Comparison of ENCODE assay signal across 8 cellular contexts in the genomic region with DNA sequence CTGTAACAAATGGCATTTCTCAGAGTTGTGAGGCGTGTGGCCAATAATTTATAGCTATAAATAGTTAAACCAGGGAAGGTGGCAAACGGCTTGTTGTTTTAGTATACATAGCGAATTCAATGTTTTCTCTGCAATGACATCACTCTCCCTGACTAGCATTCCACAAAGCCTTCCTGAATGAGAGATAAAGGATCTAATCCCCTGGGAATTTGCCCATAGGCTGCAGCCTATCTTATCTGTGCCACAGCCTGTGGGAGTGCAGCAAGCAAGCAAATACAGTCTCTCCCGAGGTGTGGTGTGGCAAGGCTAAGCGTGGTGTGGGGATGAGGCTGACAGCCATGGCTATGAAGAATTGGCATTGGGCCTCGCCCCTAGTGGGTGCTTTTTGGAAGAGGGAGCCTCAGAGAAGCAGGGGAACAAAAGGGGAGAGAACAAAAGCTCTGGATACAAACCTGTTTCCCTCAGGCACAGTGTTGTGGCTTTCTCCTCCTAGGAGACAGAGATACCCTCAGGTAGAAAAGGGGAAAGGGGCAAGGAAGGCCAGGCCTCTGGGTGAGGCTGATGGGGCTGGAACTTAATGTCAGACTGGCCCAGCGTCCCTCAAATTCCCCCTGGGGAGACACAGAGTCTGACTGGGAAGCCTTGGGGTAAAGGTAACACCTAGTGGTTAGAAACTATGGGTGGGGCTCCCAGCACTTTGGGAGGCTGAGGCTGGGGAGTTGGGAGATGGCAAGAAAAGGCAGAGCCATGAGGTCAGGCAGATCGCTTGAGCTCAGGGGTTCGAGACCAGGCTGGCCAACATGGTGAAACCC. TPM values are rescaled to one million over a fixed set of nuclear protein-coding genes. Genes with fewer than 3 reads are reported as not detected.
DNase-seq lines count a peak whose midpoint lies in the region; ATAC-seq and TF ChIP-seq lines count a peak whose summit lies in the region.

No MANE protein-coding gene starts in this region.

- no peak overlapping the region for H3K4me3 Mint-ChIP-seq in activated naive CD8-positive, alpha-beta T cell
- no peak overlapping the region for H3K4me3 Mint-ChIP-seq in activated naive CD8-positive, alpha-beta T cell treated with anti-CD3 and anti-CD28 coated beads, Interleukin-2, amount 50 U/mL, for 24 hours
- no peak overlapping the region for H3K4me3 Mint-ChIP-seq in stimulated activated naive CD8-positive, alpha-beta T cell treated with anti-CD3 and anti-CD28 coated beads, Interleukin-15, amount 100 ng/mL, for 72 hours

- H3K27me3 ChIP-seq in foreskin keratinocyte, result no peaks in the 10 kb centered on the region
- no peaks in the 10 kb centered on the region for H3K27me3 ChIP-seq in vagina

- H3K4me1 Mint-ChIP-seq in activated naive CD8-positive, alpha-beta T cell (ENCODE audit: low read depth), result peaks cover 70% of the 10 kb centered on the region
- H3K4me1 Mint-ChIP-seq in activated naive CD8-positive, alpha-beta T cell treated with anti-CD3 and anti-CD28 coated beads, Interleukin-2, amount 50 U/mL, for 24 hours, result peaks cover 63% of the 10 kb centered on the region
- H3K4me1 Mint-ChIP-seq in stimulated activated naive CD8-positive, alpha-beta T cell treated with anti-CD3 and anti-CD28 coated beads, Interleukin-15, amount 100 ng/mL, for 72 hours, result peaks cover 83% of the 10 kb centered on the region

- peaks cover 15% of the 10 kb centered on the region for H3K36me3 Mint-ChIP-seq in activated naive CD8-positive, alpha-beta T cell
- peaks cover 52% of the 10 kb centered on the region for H3K36me3 Mint-ChIP-seq in activated naive CD8-positive, alpha-beta T cell treated with anti-CD3 and anti-CD28 coated beads, Interleukin-2, amount 50 U/mL, for 24 hours (ENCODE audit: low read depth)

- H3K27ac ChIP-seq in foreskin keratinocyte, result peak overlapping the region; percentile 37
- H3K27ac ChIP-seq in vagina, result no peak overlapping the region

- TF ChIP-seq CTCF in foreskin keratinocyte (conservative IDR thresholded peaks at IDR 0.05) (no peak), vagina (IDR thresholded peaks at IDR 0.05) (no peak)

- H3K27me3 Mint-ChIP-seq in activated naive CD8-positive, alpha-beta T cell, result no peaks in the 10 kb centered on the region
- no peaks in the 10 kb centered on the region for H3K27me3 Mint-ChIP-seq in activated naive CD8-positive, alpha-beta T cell treated with anti-CD3 and anti-CD28 coated beads, Interleukin-2, amount 50 U/mL, for 24 hours
- no peaks in the 10 kb centered on the region for H3K27me3 Mint-ChIP-seq in stimulated activated naive CD8-positive, alpha-beta T cell treated with anti-CD3 and anti-CD28 coated beads, Interleukin-15, amount 100 ng/mL, for 72 hours

- peaks cover 0 to 29% of the 10 kb centered on the region in 2 donors for H3K36me3 ChIP-seq in vagina

- H3K4me3 ChIP-seq in skeletal muscle cell (ENCODE audit: low read depth, low read length) (no peak overlapping the region), vagina (no peak overlapping the region)

- H3K9me3 Mint-ChIP-seq in activated naive CD8-positive, alpha-beta T cell (ENCODE audit: low read depth), result no peaks in the 10 kb centered on the region
- no peaks in the 10 kb centered on the region for H3K9me3 Mint-ChIP-seq in activated naive CD8-positive, alpha-beta T cell treated with anti-CD3 and anti-CD28 coated beads, Interleukin-2, amount 50 U/mL, for 24 hours
- no peaks in the 10 kb centered on the region for H3K9me3 Mint-ChIP-seq in stimulated activated naive CD8-positive, alpha-beta T cell treated with anti-CD3 and anti-CD28 coated beads, Interleukin-15, amount 100 ng/mL, for 72 hours

- intact Hi-C loops in vagina (cut with DNase I), result no loop called here

- no peaks in the 10 kb centered on the region for H3K9me3 ChIP-seq in vagina

- no peak for TF ChIP-seq POLR2A in vagina (IDR thresholded peaks at IDR 0.05)

- H3K4me1 ChIP-seq in foreskin keratinocyte, result peaks cover 35% of the 10 kb centered on the region
- peaks cover 65% of the 10 kb centered on the region for H3K4me1 ChIP-seq in vagina

- ATAC-seq in activated naive CD8-positive, alpha-beta T cell treated with anti-CD3 and anti-CD28 coated beads, Interleukin-2, amount 50 U/mL, for 24 hours, result no peak
- peak; percentile 61 for ATAC-seq in foreskin keratinocyte
- ATAC-seq in stimulated activated naive CD8-positive, alpha-beta T cell treated with anti-CD3 and anti-CD28 coated beads, Interleukin-15, amount 100 ng/mL, for 72 hours, result no peak

- peak overlapping the region; percentile 4 for H3K27ac Mint-ChIP-seq in activated naive CD8-positive, alpha-beta T cell
- H3K27ac Mint-ChIP-seq in activated naive CD8-positive, alpha-beta T cell treated with anti-CD3 and anti-CD28 coated beads, Interleukin-2, amount 50 U/mL, for 24 hours, result no peak overlapping the region
- H3K27ac Mint-ChIP-seq in stimulated activated naive CD8-positive, alpha-beta T cell treated with anti-CD3 and anti-CD28 coated beads, Interleukin-15, amount 100 ng/mL, for 72 hours, result peak overlapping the region in 1 of 2 donors; percentile 17

- DNase-seq in activated naive CD8-positive, alpha-beta T cell treated with anti-CD3 and anti-CD28 coated beads, Interleukin-2, amount 50 U/mL, for 24 hours, result no peak
- DNase-seq in SK-N-DZ (ENCODE audit: low spot score) (peak; percentile 75), foreskin keratinocyte (peak; percentile 89 to 95), skeletal muscle cell (ENCODE audit: low read depth) (peak; percentile 54), DMS114 treated with DMSO at 0.1 percent for 48 hours (lab: John Stamatoyannopoulos, UW; ENCODE audit: unreplicated experiment) (no peak), vagina (ENCODE audit: extremely low spot score in 2 of 2) (no peak)
- DNase-seq in stimulated activated naive CD8-positive, alpha-beta T cell treated with anti-CD3 and anti-CD28 coated beads, Interleukin-15, amount 100 ng/mL, for 72 hours, result no peak

RNA-seq across cellular contexts. Expression of a gene that starts 8.9 kb away (rescaled TPM):
- 195 and 211 TPM in 2 replicates for polyA plus RNA-seq in SK-N-DZ (2014; cell fraction: cytosol; rRNA removed)
- 87.6 and 96.3 TPM in 2 replicates for polyA plus RNA-seq in SK-N-DZ (2014; cell fraction: nucleus; rRNA removed)
- total RNA-seq in foreskin keratinocyte (462 and 520 TPM in 2 replicates), vagina (290 TPM)
- 928 and 982 TPM in 2 replicates for polyA plus RNA-seq in foreskin keratinocyte

RNA-seq across cellular contexts. Expression of a gene that starts 16.5 kb away (rescaled TPM):
- 0.17 and 0.29 TPM in 2 replicates for polyA plus RNA-seq in SK-N-DZ (2014; cell fraction: cytosol; rRNA removed)
- 4.3 TPM in 1 of 2 replicates, not detected in the other for polyA plus RNA-seq in SK-N-DZ (2014; cell fraction: nucleus; rRNA removed)
- 1.0 and 1.3 TPM in 2 replicates for total RNA-seq in foreskin keratinocyte
- polyA plus RNA-seq in foreskin keratinocyte, result 1.1 and 1.3 TPM in 2 replicates
- total RNA-seq in vagina, result not detected

RNA-seq across cellular contexts. Expression of a gene that starts 29.0 kb away (rescaled TPM):
- polyA plus RNA-seq in SK-N-DZ (2014; cell fraction: cytosol; rRNA removed), result 16.2 and 17.5 TPM in 2 replicates
- polyA plus RNA-seq in SK-N-DZ (2014; cell fraction: nucleus; rRNA removed), result 40.6 and 58.6 TPM in 2 replicates
- total RNA-seq in foreskin keratinocyte, result 9.7 and 11.9 TPM in 2 replicates
- polyA plus RNA-seq in foreskin keratinocyte, result 9.3 and 11.8 TPM in 2 replicates
- 5.6 TPM for total RNA-seq in vagina

RNA-seq across cellular contexts. Expression of a gene that starts 37.6 kb away (rescaled TPM):
- polyA plus RNA-seq in SK-N-DZ (2014; cell fraction: cytosol; rRNA removed), result not detected in 2 replicates
- polyA plus RNA-seq in SK-N-DZ (2014; cell fraction: nucleus; rRNA removed), result not detected in 2 replicates
- total RNA-seq in foreskin keratinocyte (0.44 and 0.63 TPM in 2 replicates), vagina (not detected)
- polyA plus RNA-seq in foreskin keratinocyte, result 0.40 and 0.72 TPM in 2 replicates

RNA-seq across cellular contexts. Expression of a gene that starts 54.0 kb away (rescaled TPM):
- polyA plus RNA-seq in SK-N-DZ (2014; cell fraction: cytosol; rRNA removed), result not detected in 2 replicates
- polyA plus RNA-seq in SK-N-DZ (2014; cell fraction: nucleus; rRNA removed), result not detected in 2 replicates
- 0.07 and 0.14 TPM in 2 replicates for total RNA-seq in foreskin keratinocyte
- polyA plus RNA-seq in foreskin keratinocyte, result 0.11 and 0.18 TPM in 2 replicates
- not detected for total RNA-seq in vagina

Comparison
In these comparisons a context has a peak if more than half of its experiments do, and no peak if none do; other contexts are left out.
1. DNase-seq: peak in SK-N-DZ (single experiment), foreskin keratinocyte (2 of 2) and skeletal muscle cell (single experiment); none in activated naive CD8-positive, alpha-beta T cell treated with anti-CD3 and anti-CD28 coated beads, Interleukin-2, amount 50 U/mL, for 24 hours (single experiment), DMS114 treated with DMSO at 0.1 percent for 48 hours (single experiment), vagina (0 of 2) and stimulated activated naive CD8-positive, alpha-beta T cell treated with anti-CD3 and anti-CD28 coated beads, Interleukin-15, amount 100 ng/mL, for 72 hours (0 of 2).